Comparison of ENCODE assay signal across 8 cellular contexts in genomic region chr19:6362024-6362344, GRCh38. TPM values are rescaled to one million over a fixed set of nuclear protein-coding genes. Genes with fewer than 3 reads are reported as not detected.
A peak's percentile ranks its signal among the peaks of the same experiment; 100 is the strongest.
DNase-seq lines count a peak whose midpoint lies in the region; ATAC-seq and TF ChIP-seq lines count a peak whose summit lies in the region.

No MANE protein-coding gene starts in this region.

- H3K4me1 Mint-ChIP-seq in IgD-negative memory B cell = peaks cover 8 to 13% (median 10%) of the 10 kb centered on the region in 3 donors
- peaks cover 12% of the 10 kb centered on the region for H3K4me1 Mint-ChIP-seq in central memory CD8-positive, alpha-beta T cell

- H3K36me3 ChIP-seq in muscle layer of duodenum (ENCODE audit: control insufficient read depth in 1 of 2, insufficient read depth in 2 of 2, low read length in 2 of 2) = peaks cover 9 to 28% of the 10 kb centered on the region in 2 donors

- H3K36me3 Mint-ChIP-seq in IgD-negative memory B cell = peaks cover 8% of the 10 kb centered on the region
- H3K36me3 Mint-ChIP-seq in central memory CD8-positive, alpha-beta T cell (ENCODE audit: insufficient read depth) = peaks cover 46% of the 10 kb centered on the region

- no peak for ATAC-seq in central memory CD8-positive, alpha-beta T cell (replicated peaks; ENCODE audit: extremely low read depth, poor library complexity, severe bottlenecking)
- ATAC-seq in HG03135 (IDR thresholded peaks at IDR 0.05; ENCODE audit: unreplicated experiment) = no peak

- no peak for TF ChIP-seq CTCF in AG09309 (IDR thresholded peaks at IDR 0.05; ENCODE audit: control insufficient read depth, insufficient read depth, low read depth, low read length, missing control alignments)

- H3K27ac ChIP-seq in muscle layer of duodenum (ENCODE audit: low read length) = peak overlapping the region; percentile 87

- H3K4me3 Mint-ChIP-seq in IgD-negative memory B cell = peak overlapping the region; percentile 90 to 97 (median 94)
- peak overlapping the region; percentile 98 for H3K4me3 Mint-ChIP-seq in central memory CD8-positive, alpha-beta T cell

- peaks cover 7 to 16% of the 10 kb centered on the region in 2 donors for H3K4me1 ChIP-seq in muscle layer of duodenum (ENCODE audit: control insufficient read depth in 1 of 2, insufficient read depth in 2 of 2, low read length in 2 of 2)

- H3K9me3 Mint-ChIP-seq in IgD-negative memory B cell = no peaks in the 10 kb centered on the region
- no peaks in the 10 kb centered on the region for H3K9me3 Mint-ChIP-seq in central memory CD8-positive, alpha-beta T cell

- no peaks in the 10 kb centered on the region for H3K27me3 ChIP-seq in muscle layer of duodenum (ENCODE audit: low read depth, low read length)

- peak overlapping the region; percentile 75 to 94 (median 81) for H3K27ac Mint-ChIP-seq in IgD-negative memory B cell
- peak overlapping the region; percentile 88 for H3K27ac Mint-ChIP-seq in central memory CD8-positive, alpha-beta T cell (ENCODE audit: low read depth)

- no peaks in the 10 kb centered on the region for H3K9me3 ChIP-seq in muscle layer of duodenum (ENCODE audit: control insufficient read depth in 1 of 2, low read length in 2 of 2)

- peaks cover 1% of the 10 kb centered on the region for H3K27me3 Mint-ChIP-seq in IgD-negative memory B cell
- no peaks in the 10 kb centered on the region for H3K27me3 Mint-ChIP-seq in central memory CD8-positive, alpha-beta T cell

- H3K4me3 ChIP-seq in AG09309 (ENCODE audit: control insufficient read depth, low read depth, low read length) (peak overlapping the region; percentile 85), muscle layer of duodenum (ENCODE audit: low read depth in 1 of 2, low read length in 2 of 2) (peak overlapping the region; percentile 86 to 87)

- DNase-seq in AG09309 (ENCODE audit: low read depth) (no peak), cerebellar nuclear complex (lab: John Stamatoyannopoulos, UW) (no peak), SIG-M5 treated with dmso at 0.1 percent for 504 hours (lab: John Stamatoyannopoulos, UW; ENCODE audit: unreplicated experiment) (no peak)
- no peak for DNase-seq in central memory CD8-positive, alpha-beta T cell (ENCODE audit: low spot score in 2 of 2)
- no peak for DNase-seq in stimulated activated CD4-positive, alpha-beta T cell treated with anti-CD3 and anti-CD28 coated beads, Interleukin-15, amount 100 ng/mL, for 24 hours

RNA-seq across cellular contexts. Expression of gene CLPP, which starts 0.7 kb away (rescaled TPM):
- 103 TPM for polyA plus RNA-seq in IgD-negative memory B cell

RNA-seq across cellular contexts. Expression of gene ALKBH7, which starts 10.6 kb away (rescaled TPM):
- 96.4 TPM for polyA plus RNA-seq in IgD-negative memory B cell

RNA-seq across cellular contexts. Expression of gene PSPN, which starts 13.7 kb away (rescaled TPM):
- polyA plus RNA-seq in IgD-negative memory B cell = 0.65 TPM

RNA-seq across cellular contexts. Expression of gene ACER1, which starts 28.6 kb away (rescaled TPM):
- polyA plus RNA-seq in IgD-negative memory B cell = not detected

RNA-seq across cellular contexts. Expression of gene GTF2F1, which starts 31.0 kb away (rescaled TPM):
- polyA plus RNA-seq in IgD-negative memory B cell = 25.4 TPM
